ENCODE assay signal across 28 cellular contexts in genomic region chr1:244704107-244704506, GRCh38.
"Had no signal": no experiment of that assay in that cellular context is flagged by ENCODE, and none has a peak within 500 bp of the region (broad histone marks: within the 10 kb centered on the region; RNA-seq: fewer than 3 reads in every experiment).

No MANE protein-coding gene starts in this region.

- H3K27ac Mint-ChIP-seq: dendritic cell treated with granulocyte-macrophage colony-stimulating factor and Interleukin-4, amounts not matched to agents 40 ng/mL and 50 ng/mL, for 4 days; effector memory CD8-positive, alpha-beta T cell; endodermal cell had no signal

- H3K4me1 ChIP-seq: colonic mucosa, esophagus squamous epithelium, foreskin keratinocyte, gastrocnemius medialis, gastroesophageal sphincter had no signal

- H3K27me3 Mint-ChIP-seq: dendritic cell treated with granulocyte-macrophage colony-stimulating factor and Interleukin-4, amounts not matched to agents 40 ng/mL and 50 ng/mL, for 4 days; effector memory CD8-positive, alpha-beta T cell had no signal

- H3K4me3 Mint-ChIP-seq: dendritic cell treated with granulocyte-macrophage colony-stimulating factor and Interleukin-4, amounts not matched to agents 40 ng/mL and 50 ng/mL, for 4 days; effector memory CD8-positive, alpha-beta T cell; endodermal cell had no signal

- H3K9me3 Mint-ChIP-seq: dendritic cell treated with granulocyte-macrophage colony-stimulating factor and Interleukin-4, amounts not matched to agents 40 ng/mL and 50 ng/mL, for 4 days; effector memory CD8-positive, alpha-beta T cell; endodermal cell had no signal

- ATAC-seq: effector memory CD8-positive, alpha-beta T cell; esophagus mucosa; foreskin keratinocyte; gastrocnemius medialis; gastroesophageal sphincter; heart left ventricle; heart right ventricle had no signal

- H3K27me3 ChIP-seq: colonic mucosa, dorsolateral prefrontal cortex, esophagus muscularis mucosa, esophagus squamous epithelium, foreskin keratinocyte, gastrocnemius medialis, gastroesophageal sphincter, heart left ventricle, heart right ventricle had no signal

- FAIRE-seq: colon, endometrium, endothelial cell of umbilical vein, frontal cortex had no signal

- H3K4me1 Mint-ChIP-seq: endodermal cell had no signal

- DNase-seq: colonic mucosa; cortex of kidney; dermis blood vessel endothelial cell; dorsolateral prefrontal cortex; effector CD4-positive, alpha-beta T cell; effector CD8-positive, alpha-beta T cell; effector memory CD4-positive, alpha-beta T cell; effector memory CD8-positive, alpha-beta T cell; endodermal cell; erythroblast; esophagus squamous epithelium; foreskin fibroblast; foreskin keratinocyte; foreskin melanocyte; gastrocnemius medialis; head of caudate nucleus; heart left ventricle; heart right ventricle had no signal

- H3K4me3 ChIP-seq: colonic mucosa, coronary artery, dorsolateral prefrontal cortex, esophagus muscularis mucosa, esophagus squamous epithelium, gastrocnemius medialis, gastroesophageal sphincter, heart left ventricle, heart right ventricle had no signal

- H3K9me3 ChIP-seq: colonic mucosa, esophagus muscularis mucosa, esophagus squamous epithelium, gastrocnemius medialis, gastroesophageal sphincter had no signal

- H3K36me3 ChIP-seq: colonic mucosa had no signal

- H3K27ac ChIP-seq: colonic mucosa, coronary artery, dorsolateral prefrontal cortex, epithelial cell of prostate, esophagus muscularis mucosa, esophagus squamous epithelium, foreskin keratinocyte, gastrocnemius medialis, gastroesophageal sphincter, heart left ventricle, heart right ventricle had no signal
